In genomic region chr19:52735734-52736133, GRCh38 we compare ENCODE assay signal across 8 cellular contexts. TPM values are rescaled to one million over a fixed set of nuclear protein-coding genes. Genes with fewer than 3 reads are reported as not detected.
A peak's percentile ranks its signal among the peaks of the same experiment; 100 is the strongest.
DNase-seq lines count a peak whose midpoint lies in the region; ATAC-seq and TF ChIP-seq lines count a peak whose summit lies in the region.

No MANE protein-coding gene starts in this region.

- H2AFZ ChIP-seq in fibroblast of lung (ENCODE audit: low read length), result peak overlapping the region; percentile 10

- H3K36me3 Mint-ChIP-seq in T-cell (peaks cover 3% of the 10 kb centered on the region), natural killer cell (no peaks in the 10 kb centered on the region)

- DNase-seq in ELF-1 (ENCODE audit: low read depth, low spot score) (peak; percentile 97), T-cell (no peak), fibroblast of lung (ENCODE audit: low read depth in 2 of 2) (peak in 1 of 2 donors; percentile 72), natural killer cell (no peak), CD1c-positive myeloid dendritic cell (ENCODE audit: extremely low spot score) (no peak), NCI-H2196 (lab: John Stamatoyannopoulos, UW; ENCODE audit: unreplicated experiment) (no peak)

- H3K36me3 ChIP-seq in fibroblast of lung (ENCODE audit: control insufficient read depth, insufficient read depth, low read length), result no peaks in the 10 kb centered on the region

- CTCF ChIA-PET in T-cell (lab: Charles Lee), result interaction anchor here in 1 of 2 donors (0.6 kb wide), 1 partner anchor 26 kb away, joined by 4 read pairs; no protein-coding TSS in a partner anchor

- intact Hi-C loops in natural killer cell (cut with micrococcal nuclease), result loop anchor here (2.0 kb wide), 3 partner anchors 51 to 121 kb away; partner anchors contain the start of genes ZNF468, ZNF600 and ZNF83

- H3K27ac Mint-ChIP-seq in T-cell, result peak overlapping the region; percentile 94 to 95
- peak overlapping the region; percentile 68 to 81 for H3K27ac Mint-ChIP-seq in natural killer cell

- H3K9me3 ChIP-seq in fibroblast of lung (ENCODE audit: control insufficient read depth, insufficient read depth, low read depth, low read length), result no peaks in the 10 kb centered on the region

- H3K9me3 Mint-ChIP-seq in T-cell (no peaks in the 10 kb centered on the region), natural killer cell (no peaks in the 10 kb centered on the region)

- H3K4me1 Mint-ChIP-seq in T-cell, result peaks cover 25 to 27% (median 25%) of the 10 kb centered on the region in 3 donors
- H3K4me1 Mint-ChIP-seq in natural killer cell, result peaks cover 21 to 28% of the 10 kb centered on the region in 2 donors

- H3K9ac ChIP-seq in fibroblast of lung (ENCODE audit: insufficient read depth, low read length), result no peak overlapping the region

- no peaks in the 10 kb centered on the region for H4K20me1 ChIP-seq in fibroblast of lung (ENCODE audit: control insufficient read depth, extremely low read depth, insufficient read depth, low read length)

- no peaks in the 10 kb centered on the region for H3K27me3 ChIP-seq in fibroblast of lung (ENCODE audit: control insufficient read depth, insufficient read depth, low read length)

- H3K4me2 ChIP-seq in fibroblast of lung (ENCODE audit: extremely low read depth, insufficient read depth, low read length), result no peak overlapping the region

- H3K4me1 ChIP-seq in fibroblast of lung (ENCODE audit: control insufficient read depth, extremely low read depth, insufficient read depth, low read length), result no peaks in the 10 kb centered on the region

- H3K4me3 ChIP-seq in fibroblast of lung (replicated peaks in 1 of 4; ENCODE audit: control extremely low read depth in 1 of 4, insufficient read depth in 1 of 4, low read depth in 3 of 4, low read length in 4 of 4), result no peak overlapping the region

- no peaks in the 10 kb centered on the region for H3K79me2 ChIP-seq in fibroblast of lung (ENCODE audit: control insufficient read depth, insufficient read depth, low read length)

- no peak for ATAC-seq in T-cell (replicated peaks in 1 of 4)
- ATAC-seq in natural killer cell, result no peak
- ATAC-seq in HG02852 (IDR thresholded peaks at IDR 0.05; ENCODE audit: unreplicated experiment), result no peak
- no peak for ATAC-seq in GM21717 (IDR thresholded peaks at IDR 0.05; ENCODE audit: unreplicated experiment)

- no peak overlapping the region for H3K27ac ChIP-seq in fibroblast of lung (ENCODE audit: insufficient read depth, low read length)

- POLR2A ChIA-PET in T-cell (lab: Charles Lee), result no interaction called here

- no peak for TF ChIP-seq CTCF in fibroblast of lung (conservative IDR thresholded peaks at IDR 0.05 in 1 of 2, IDR thresholded peaks at IDR 0.05 in 1 of 2; ENCODE audit: low read depth in 1 of 2, low read length in 2 of 2)
- TF ChIP-seq CTCF in natural killer cell (IDR thresholded peaks at IDR 0.05), result no peak

- H3K4me3 Mint-ChIP-seq in T-cell, result peak overlapping the region; percentile 85 to 92 (median 91)
- H3K4me3 Mint-ChIP-seq in natural killer cell, result no peak overlapping the region

- H3K27me3 Mint-ChIP-seq in T-cell, result no peaks in the 10 kb centered on the region
- H3K27me3 Mint-ChIP-seq in natural killer cell (ENCODE audit: low read depth in 2 of 2), result no peaks in the 10 kb centered on the region

RNA-seq across cellular contexts. Expression of gene ZNF611, which starts 0.9 kb away (rescaled TPM):
- total RNA-seq in T-cell (10 to 100 TPM; 31.5 to 46.2 (median 37.0) TPM), fibroblast of lung (10.8 and 14.5 TPM in 2 replicates), natural killer cell (10 to 100 TPM; 41.2 to 58.0 (median 44.2) TPM)
- polyA plus RNA-seq in fibroblast of lung, result 6.9 and 7.0 TPM in 2 replicates
- 4.2 and 4.3 TPM in 2 replicates for polyA plus RNA-seq in fibroblast of lung (2012)
- polyA minus RNA-seq in fibroblast of lung (ENCODE audit: low replicate concordance), result 6.6 and 27.1 TPM in 2 replicates

RNA-seq across cellular contexts. Expression of gene ZNF600, which starts 50.9 kb away (rescaled TPM):
- total RNA-seq in T-cell, result 10 to 100 TPM; 11.4 to 52.4 (median 24.5) TPM
- total RNA-seq in fibroblast of lung, result 2.6 and 5.0 TPM in 2 replicates
- 2.7 and 4.9 TPM in 2 replicates for polyA plus RNA-seq in fibroblast of lung
- polyA plus RNA-seq in fibroblast of lung (2012), result 1.3 and 3.1 TPM in 2 replicates
- polyA minus RNA-seq in fibroblast of lung (ENCODE audit: low replicate concordance), result 1.1 and 1.4 TPM in 2 replicates
- total RNA-seq in natural killer cell, result 100 to 1,000 TPM in 1 of 3 donors, 10 to 100 TPM in 2; 28.8 to 157 (median 73.1) TPM
